Comparison of ENCODE assay signal across 8 cellular contexts in the genomic region with DNA sequence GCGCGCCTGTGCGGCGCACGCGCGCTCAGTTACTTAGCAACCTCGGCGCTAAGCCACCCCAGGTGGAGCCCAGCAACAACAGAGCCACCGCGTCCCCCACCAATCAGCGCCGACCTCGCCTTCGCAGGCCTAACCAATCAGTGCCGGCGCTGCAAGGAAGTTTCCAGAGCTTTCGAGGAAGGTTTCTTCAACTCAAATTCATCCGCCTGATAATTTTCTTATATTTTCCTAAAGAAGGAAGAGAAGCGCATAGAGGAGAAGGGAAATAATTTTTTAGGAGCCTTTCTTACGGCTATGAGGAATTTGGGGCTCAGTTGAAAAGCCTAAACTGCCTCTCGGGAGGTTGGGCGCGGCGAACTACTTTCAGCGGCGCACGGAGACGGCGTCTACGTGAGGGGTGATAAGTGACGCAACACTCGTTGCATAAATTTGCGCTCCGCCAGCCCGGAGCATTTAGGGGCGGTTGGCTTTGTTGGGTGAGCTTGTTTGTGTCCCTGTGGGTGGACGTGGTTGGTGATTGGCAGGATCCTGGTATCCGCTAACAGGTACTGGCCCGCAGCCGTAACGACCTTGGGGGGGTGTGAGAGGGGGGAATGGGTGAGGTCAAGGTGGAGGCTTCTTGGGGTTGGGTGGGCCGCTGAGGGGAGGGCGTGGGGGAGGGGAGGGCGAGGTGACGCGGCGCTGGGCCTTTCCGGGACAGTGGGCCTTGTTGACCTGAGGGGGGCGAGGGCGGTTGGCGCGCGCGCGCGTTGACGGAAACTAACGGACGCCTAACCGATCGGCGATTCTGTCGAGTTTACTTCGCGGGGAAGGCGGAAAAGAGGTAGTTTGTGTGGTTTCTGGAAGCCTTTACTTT. TPM values are rescaled to one million over a fixed set of nuclear protein-coding genes. Genes with fewer than 3 reads are reported as not detected.
DNase-seq lines count a peak whose midpoint lies in the region; TF ChIP-seq lines count a peak whose summit lies in the region.

UBB (plus strand) TSS at position 452 of the 856 bp plus-strand sequence. CDS start 817 bp downstream, outside the sequence.

- H3K9me2 ChIP-seq in GM23248 (ENCODE audit: insufficient read depth) = no peaks in the 10 kb centered on the region
- no peaks in the 10 kb centered on the region for H3K9me2 ChIP-seq in neural cell (ENCODE audit: insufficient read depth, low read length)

- peaks cover 40% of the 10 kb centered on the region for H3F3A ChIP-seq in GM23248 (ENCODE audit: insufficient read depth)
- H3F3A ChIP-seq in neural cell (ENCODE audit: insufficient read depth, low read length, poor library complexity, severe bottlenecking) = no peaks in the 10 kb centered on the region

- H3K36me3 ChIP-seq in GM23248 (ENCODE audit: low read depth) (peaks cover 15% of the 10 kb centered on the region), neural cell (ENCODE audit: insufficient read depth, low read length) (no peaks in the 10 kb centered on the region), stomach (peaks cover 10 to 26% (median 21%) of the 10 kb centered on the region in 4 donors)

- H4K20me1 ChIP-seq in GM23248 (ENCODE audit: insufficient read depth) (peaks cover 5% of the 10 kb centered on the region; the same call in 1 of the 2 replicates), neural cell (ENCODE audit: insufficient read depth) (no peaks in the 10 kb centered on the region)

- H3K79me2 ChIP-seq in GM23248 (ENCODE audit: insufficient read depth) (peaks cover 36% of the 10 kb centered on the region), neural cell (replicated peaks; ENCODE audit: insufficient read depth, low read length) (peaks cover 14% of the 10 kb centered on the region)

- H3K9ac ChIP-seq in GM23248 (peak within 1 kb of the TSS; percentile 92), neural cell (ENCODE audit: low read length) (peak within 1 kb of the TSS; percentile 81)

- H3K27me3 ChIP-seq in GM23248 (replicated peaks; ENCODE audit: insufficient read depth) (no peaks in the 10 kb centered on the region), neural cell (ENCODE audit: insufficient read depth, low read depth, low read length) (no peaks in the 10 kb centered on the region), stomach (no peaks in the 10 kb centered on the region)

- H2AFZ ChIP-seq in GM23248 = peak within 1 kb of the TSS; percentile 95
- H2AFZ ChIP-seq in neural cell (ENCODE audit: low read depth, low read length) = peak within 1 kb of the TSS; percentile 84

- H3K4me3 ChIP-seq in GM23248 = peak within 1 kb of the TSS; percentile 91
- H3K4me3 ChIP-seq in LNCaP clone FGC (ENCODE audit: low read depth, low read length) = peak within 1 kb of the TSS; percentile 97
- peak within 1 kb of the TSS; percentile 79 for H3K4me3 ChIP-seq in neural cell (ENCODE audit: low read length)
- H3K4me3 ChIP-seq in stomach = peak within 1 kb of the TSS; percentile 69 to 83 (median 72)

- H3K4me1 ChIP-seq in GM23248 (ENCODE audit: insufficient read depth) (peaks cover 25% of the 10 kb centered on the region), stomach (peaks cover 34 to 71% (median 49%) of the 10 kb centered on the region in 4 donors)

- H3K4me2 ChIP-seq in GM23248 (ENCODE audit: unreplicated experiment) (peak within 1 kb of the TSS; percentile 91), neural cell (ENCODE audit: low read length) (peak within 1 kb of the TSS; percentile 58)

- TF ChIP-seq CTCF in LNCaP clone FGC (IDR thresholded peaks at IDR 0.05; ENCODE audit: control insufficient read depth, extremely low read depth, insufficient read depth) (no peak), neural cell (IDR thresholded peaks at IDR 0.05; ENCODE audit: poor library complexity, severe bottlenecking) (no peak), stomach (IDR thresholded peaks at IDR 0.05) (peak in 1 of 7 experiments; percentile 8)

- in situ Hi-C loops in GM23248 (cut with MboI) = no loop called here

- DNase-seq in EH (ENCODE audit: low read depth) = peak; percentile 97
- DNase-seq in GM23248 = peak; percentile 99
- peak; percentile 97 for DNase-seq in LNCaP clone FGC (ENCODE audit: low read depth)
- DNase-seq in SHP77 treated with DMSO at 0.1 percent for 48 hours (lab: John Stamatoyannopoulos, UW) = peak; percentile 100
- peak; percentile 98 for DNase-seq in activated effector memory CD4-positive, alpha-beta T cell treated with anti-CD3 and anti-CD28 coated beads, Interleukin-2, amount 50 U/mL, for 16 hours
- peak; percentile 98 for DNase-seq in fibroblast of the conjunctiva (ENCODE audit: low read depth)
- peak; percentile 97 for DNase-seq in stomach

- peak within 1 kb of the TSS; percentile 89 for H3K27ac ChIP-seq in GM23248
- H3K27ac ChIP-seq in neural cell (ENCODE audit: low read length) = peak within 1 kb of the TSS; percentile 90
- H3K27ac ChIP-seq in stomach = peak within 1 kb of the TSS; percentile 91 to 98 (median 95)

- TF ChIP-seq EP300 in neural cell (conservative IDR thresholded peaks at IDR 0.05; ENCODE audit: poor library complexity, severe bottlenecking) (peak; percentile 94), stomach (IDR thresholded peaks at IDR 0.05) (peak; percentile 55)

- intact Hi-C loops in stomach (cut with DNase I; ENCODE audit: low total_unique reads) = no loop called here

- WGBS in GM23248 (ENCODE audit: low coverage in 1 of 2, low lambda C conversion rate in 2 of 2, missing lambda C conversion rate in 2 of 2), 2 experiments = 1% methylated on average over 50 to 67 of the region's 67 CpGs
- 0% methylated on average over 62 to 67 of the region's 67 CpGs for WGBS in stomach, 5 donors

- TF ChIP-seq RAD21 in neural cell (conservative IDR thresholded peaks at IDR 0.05) = no peak

- peak in 3 of 4 donors; percentile 72 to 99 (median 98) for TF ChIP-seq POLR2A in stomach (IDR thresholded peaks at IDR 0.05)

- H3K9me3 ChIP-seq in GM23248 (ENCODE audit: low read depth) = no peaks in the 10 kb centered on the region
- no peaks in the 10 kb centered on the region for H3K9me3 ChIP-seq in neural cell (ENCODE audit: low read length)
- no peaks in the 10 kb centered on the region for H3K9me3 ChIP-seq in stomach

TF ChIP-seq in neural cell, 6 proteins besides CTCF, POLR2A, EP300 and RAD21:
- TF ChIP-seq, protein P1, sequence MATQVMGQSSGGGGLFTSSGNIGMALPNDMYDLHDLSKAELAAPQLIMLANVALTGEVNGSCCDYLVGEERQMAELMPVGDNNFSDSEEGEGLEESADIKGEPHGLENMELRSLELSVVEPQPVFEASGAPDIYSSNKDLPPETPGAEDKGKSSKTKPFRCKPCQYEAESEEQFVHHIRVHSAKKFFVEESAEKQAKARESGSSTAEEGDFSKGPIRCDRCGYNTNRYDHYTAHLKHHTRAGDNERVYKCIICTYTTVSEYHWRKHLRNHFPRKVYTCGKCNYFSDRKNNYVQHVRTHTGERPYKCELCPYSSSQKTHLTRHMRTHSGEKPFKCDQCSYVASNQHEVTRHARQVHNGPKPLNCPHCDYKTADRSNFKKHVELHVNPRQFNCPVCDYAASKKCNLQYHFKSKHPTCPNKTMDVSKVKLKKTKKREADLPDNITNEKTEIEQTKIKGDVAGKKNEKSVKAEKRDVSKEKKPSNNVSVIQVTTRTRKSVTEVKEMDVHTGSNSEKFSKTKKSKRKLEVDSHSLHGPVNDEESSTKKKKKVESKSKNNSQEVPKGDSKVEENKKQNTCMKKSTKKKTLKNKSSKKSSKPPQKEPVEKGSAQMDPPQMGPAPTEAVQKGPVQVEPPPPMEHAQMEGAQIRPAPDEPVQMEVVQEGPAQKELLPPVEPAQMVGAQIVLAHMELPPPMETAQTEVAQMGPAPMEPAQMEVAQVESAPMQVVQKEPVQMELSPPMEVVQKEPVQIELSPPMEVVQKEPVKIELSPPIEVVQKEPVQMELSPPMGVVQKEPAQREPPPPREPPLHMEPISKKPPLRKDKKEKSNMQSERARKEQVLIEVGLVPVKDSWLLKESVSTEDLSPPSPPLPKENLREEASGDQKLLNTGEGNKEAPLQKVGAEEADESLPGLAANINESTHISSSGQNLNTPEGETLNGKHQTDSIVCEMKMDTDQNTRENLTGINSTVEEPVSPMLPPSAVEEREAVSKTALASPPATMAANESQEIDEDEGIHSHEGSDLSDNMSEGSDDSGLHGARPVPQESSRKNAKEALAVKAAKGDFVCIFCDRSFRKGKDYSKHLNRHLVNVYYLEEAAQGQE (IDR thresholded peaks at IDR 0.05; ENCODE audit: borderline replicate concordance) = peak; percentile 61
- TF ChIP-seq SMC3 (conservative IDR thresholded peaks at IDR 0.05; ENCODE audit: poor library complexity) (no peak), TAF1 (IDR thresholded peaks at IDR 0.05; ENCODE audit: low read depth) (peak; percentile 28), POLR2AphosphoS5 (IDR thresholded peaks at IDR 0.05) (peak; percentile 97), MXI1 (conservative IDR thresholded peaks at IDR 0.05; ENCODE audit: poor library complexity, severe bottlenecking) (peak; percentile 66), EZH2 (IDR thresholded peaks at IDR 0.05; ENCODE audit: borderline replicate concordance, insufficient read depth, low read length, poor library complexity, severe bottlenecking) (no peak)

RNA-seq across cellular contexts. Expression of gene UBB, which starts in this region (rescaled TPM):
- total RNA-seq in GM23248 (2014; rRNA removed; shearing (Covaris generic)) = 586 and 786 TPM in 2 replicates
- polyA plus RNA-seq in GM23248 (2016; fragmentation: Nextera tagmentation; extraction: Ambion mirVana) (1,286 and 1,305 TPM in 2 replicates), neural cell (2,177 and 2,318 TPM in 2 replicates), stomach (1,000 to 10,000 TPM in 2 of 3 donors, 100 to 1,000 TPM in 1; 969 to 2,679 (median 1,248) TPM)
- polyA minus RNA-seq in neural cell = 878 and 940 TPM in 2 replicates
- 100 to 1,000 TPM; 621 to 929 (median 784) TPM for total RNA-seq in stomach

Comparison
In these comparisons a context has a peak if more than half of its experiments do, and no peak if none do; other contexts are left out.
1. Peak in every context shown above with its lines: DNase-seq, H3K4me3 ChIP-seq and H3K27ac ChIP-seq.